1 cellular context compared by ENCODE assay signal in genomic region chr4:140252144-140252741, GRCh38.
TF ChIP-seq lines count a peak whose summit lies in the region.

No MANE protein-coding gene starts in this region.

TF ChIP-seq in GM23338, 12 proteins besides CTCF, POLR2A, EP300 and RAD21 (continued from another document):
- TF ChIP-seq ETS1 (IDR thresholded peaks at IDR 0.05) = 0 out of 2 replicates have a peak, but pooled peaks have one; percentile 14
- TF ChIP-seq POLR2AphosphoS5 (IDR thresholded peaks at IDR 0.05; ENCODE audit: low read depth) = 0 out of 2 replicates have a peak, but pooled peaks have one; percentile 15
- no peak for TF ChIP-seq ZNF462 (CRISPR knock-in tag; IDR thresholded peaks at IDR 0.05)
- TF ChIP-seq CREB1 (CRISPR knock-in tag; IDR thresholded peaks at IDR 0.05; ENCODE audit: low read depth) = no peak
